Comparison of ENCODE assay signal across 11 cellular contexts in the genomic region with DNA sequence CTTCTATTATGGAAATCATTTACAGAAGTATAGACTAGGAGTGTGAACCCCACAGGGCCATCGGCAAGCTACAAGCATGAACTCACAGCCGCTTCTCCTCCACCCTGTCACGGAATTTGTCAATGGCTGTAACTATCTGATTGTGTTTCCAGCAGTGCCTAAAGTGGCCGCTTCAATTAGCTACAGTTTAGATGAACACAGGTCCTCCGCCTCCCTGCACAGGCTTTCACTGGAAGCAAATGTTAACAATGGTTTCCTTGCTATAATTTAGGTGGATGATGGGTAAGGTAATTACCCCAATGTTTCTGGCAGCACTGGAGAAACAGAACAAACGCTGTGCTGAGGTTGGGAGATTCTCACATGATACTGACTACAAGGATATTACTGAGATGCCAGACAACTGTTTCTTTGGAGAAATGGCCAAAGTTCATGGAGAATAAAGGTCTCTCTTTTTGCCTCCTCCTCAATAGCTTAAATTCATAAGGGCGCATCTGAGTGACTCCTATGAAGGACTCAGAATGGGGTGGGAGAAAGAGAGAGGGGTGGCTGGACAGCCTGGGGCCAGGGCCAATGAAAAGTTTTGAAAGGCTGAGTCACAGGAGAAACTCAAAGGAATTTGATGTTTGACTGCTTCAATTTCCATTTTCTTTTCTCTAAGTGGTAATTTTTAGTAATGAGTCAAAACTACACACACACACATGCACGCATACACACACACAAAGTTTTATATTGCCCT.
DNase-seq lines count a peak whose midpoint lies in the region; ATAC-seq and TF ChIP-seq lines count a peak whose summit lies in the region.
"Had no signal": no experiment of that assay in that cellular context is flagged by ENCODE, and none has a peak within 500 bp of the region (broad histone marks: within the 10 kb centered on the region; RNA-seq: fewer than 3 reads in every experiment).

No MANE protein-coding gene starts in this region.

- H3K9me3 Mint-ChIP-seq in dendritic cell treated with granulocyte-macrophage colony-stimulating factor and Interleukin-4, amounts not matched to agents 40 ng/mL and 50 ng/mL, for 4 days: no peaks in the 10 kb centered on the region

- H3K36me3 ChIP-seq in left lung (peaks cover 2 to 42% of the 10 kb centered on the region in 2 donors), upper lobe of right lung (peaks cover 24% of the 10 kb centered on the region)
- H3K36me3 ChIP-seq: ovary had no signal

- H3K4me1 ChIP-seq in left lung: peaks cover 0 to 10% of the 10 kb centered on the region in 2 donors
- H3K4me1 ChIP-seq in upper lobe of right lung: peaks cover 12% of the 10 kb centered on the region

- no peak overlapping the region for H3K4me3 Mint-ChIP-seq in dendritic cell treated with granulocyte-macrophage colony-stimulating factor and Interleukin-4, amounts not matched to agents 40 ng/mL and 50 ng/mL, for 4 days

- DNase-seq in NCI-H748 (lab: John Stamatoyannopoulos, UW; ENCODE audit: unreplicated experiment): peak; percentile 5
- no peak for DNase-seq in NCI-H748 treated with DMSO at 0.1 percent for 48 hours (lab: John Stamatoyannopoulos, UW)
- no peak for DNase-seq in left lung
- DNase-seq in upper lobe of right lung: no peak
- DNase-seq in OCI-M1 (lab: John Stamatoyannopoulos, UW): no peak
- no peak for DNase-seq in GM13976 (ENCODE audit: low spot score)
- DNase-seq in amygdala (lab: John Stamatoyannopoulos, UW): no peak
- DNase-seq: activated CD8-positive, alpha-beta memory T cell treated with anti-CD3 and anti-CD28 coated beads, Interleukin-2, amount 50 U/mL, for 4 hours; erythroblast; ovary had no signal

- H3K4me3 ChIP-seq in left lung: no peak overlapping the region
- no peak overlapping the region for H3K4me3 ChIP-seq in upper lobe of right lung
- H3K4me3 ChIP-seq: ovary had no signal

- peak overlapping the region; percentile 99 for H3K27ac Mint-ChIP-seq in dendritic cell treated with granulocyte-macrophage colony-stimulating factor and Interleukin-4, amounts not matched to agents 40 ng/mL and 50 ng/mL, for 4 days

- peaks cover 36% of the 10 kb centered on the region for H3K4me1 Mint-ChIP-seq in dendritic cell treated with granulocyte-macrophage colony-stimulating factor and Interleukin-4, amounts not matched to agents 40 ng/mL and 50 ng/mL, for 4 days (ENCODE audit: low read depth)

- H3K27ac ChIP-seq in left lung: no peak overlapping the region
- peak overlapping the region; percentile 14 for H3K27ac ChIP-seq in upper lobe of right lung
- H3K27ac ChIP-seq: ovary had no signal

- in situ Hi-C loops in GM13976 (cut with MboI; ENCODE audit: low sequenced_read_pairs, unreplicated experiment): no loop called here

- peaks cover 75% of the 10 kb centered on the region for H3K36me3 Mint-ChIP-seq in dendritic cell treated with granulocyte-macrophage colony-stimulating factor and Interleukin-4, amounts not matched to agents 40 ng/mL and 50 ng/mL, for 4 days (ENCODE audit: low read depth)

- H3K27me3 Mint-ChIP-seq in dendritic cell treated with granulocyte-macrophage colony-stimulating factor and Interleukin-4, amounts not matched to agents 40 ng/mL and 50 ng/mL, for 4 days: no peaks in the 10 kb centered on the region

- ATAC-seq in left lung (peak; percentile 14), upper lobe of right lung (peak; percentile 16)

- H3K9me3 ChIP-seq in left lung (no peaks in the 10 kb centered on the region), upper lobe of right lung (no peaks in the 10 kb centered on the region)
- H3K9me3 ChIP-seq: ovary had no signal

- H3K27me3 ChIP-seq in left lung (no peaks in the 10 kb centered on the region), upper lobe of right lung (no peaks in the 10 kb centered on the region)
- H3K27me3 ChIP-seq: ovary had no signal

- TF ChIP-seq CTCF in left lung (IDR thresholded peaks at IDR 0.05): no peak
- TF ChIP-seq CTCF in upper lobe of right lung (IDR thresholded peaks at IDR 0.05): no peak
- TF ChIP-seq CTCF in GM13976 (IDR thresholded peaks at IDR 0.05; ENCODE audit: borderline replicate concordance, control extremely low read depth, extremely low read depth, insufficient read depth, missing control alignments): no peak

- intact Hi-C loops in dendritic cell treated with granulocyte-macrophage colony-stimulating factor and Interleukin-4, amounts not matched to agents 40 ng/mL and 50 ng/mL, for 4 days (cut with micrococcal nuclease): no loop called here
- intact Hi-C loops in left lung (cut with DNase I): no loop called here
- intact Hi-C loops in upper lobe of right lung (cut with DNase I): no loop called here
